ENCODE assay signal across 19 cellular contexts in genomic region chr12:55789171-55789570, GRCh38. TPM values are rescaled to one million over a fixed set of nuclear protein-coding genes. Genes with fewer than 3 reads are reported as not detected.
"Had no signal": no experiment of that assay in that cellular context is flagged by ENCODE, and none has a peak within 500 bp of the region (broad histone marks: within the 10 kb centered on the region; RNA-seq: fewer than 3 reads in every experiment).

No MANE protein-coding gene starts in this region.

- H3K4me3 Mint-ChIP-seq: activated naive CD8-positive, alpha-beta T cell treated with anti-CD3 and anti-CD28 coated beads, Interleukin-2, amount 10 ng/mL, durations not matched to agents 7 days and 5 days; T-helper 1 cell treated with Interleukin-12 subunit alpha and Interleukin-12 subunit beta and Interleukin-4 antibody, amounts not matched to agents 30 μg/mL and 1 μg/mL, for 36 hours had no signal

- DNase-seq: activated CD4-positive, alpha-beta T cell treated with anti-CD3 and anti-CD28 coated beads for 4 hours; activated naive CD4-positive, alpha-beta T cell treated with anti-CD3 and anti-CD28 coated beads, Interleukin-2, amount 50 U/mL, for 16 hours; activated naive CD8-positive, alpha-beta T cell treated with anti-CD3 and anti-CD28 coated beads, Interleukin-2, amount 10 ng/mL, durations not matched to agents 7 days and 5 days; adrenal gland; body of pancreas; Kasumi-1; KBM-7; NCI-H1048; NCI-H146; NCI-H187 treated with DMSO at 0.1 percent for 48 hours; NCI-H2081 treated with DMSO at 0.1 percent for 48 hours; NCI-H446; NCI-H524; SHP77 treated with DMSO at 0.1 percent for 48 hours had no signal

- H3K9me3 Mint-ChIP-seq: activated naive CD8-positive, alpha-beta T cell treated with anti-CD3 and anti-CD28 coated beads, Interleukin-2, amount 10 ng/mL, durations not matched to agents 7 days and 5 days; T-helper 1 cell treated with Interleukin-12 subunit alpha and Interleukin-12 subunit beta and Interleukin-4 antibody, amounts not matched to agents 30 μg/mL and 1 μg/mL, for 36 hours had no signal

- H3K4me3 ChIP-seq: adrenal gland, ascending aorta, body of pancreas had no signal

- ATAC-seq: activated CD4-positive, CD25-positive, alpha-beta regulatory T cell treated with anti-CD3 and anti-CD28 coated beads, Interleukin-2, amount 50 U/mL, for 24 hours; body of pancreas had no signal

- H3K27me3 Mint-ChIP-seq: activated naive CD8-positive, alpha-beta T cell treated with anti-CD3 and anti-CD28 coated beads, Interleukin-2, amount 10 ng/mL, durations not matched to agents 7 days and 5 days had no signal

- H3K4me1 ChIP-seq: adrenal gland, ascending aorta, body of pancreas had no signal

- H3K27ac Mint-ChIP-seq: T-helper 1 cell treated with Interleukin-12 subunit alpha and Interleukin-12 subunit beta and Interleukin-4 antibody, amounts not matched to agents 30 μg/mL and 1 μg/mL, for 36 hours had no signal

- H3K27ac ChIP-seq: adrenal gland, ascending aorta, body of pancreas had no signal

- H3K4me1 Mint-ChIP-seq: activated naive CD8-positive, alpha-beta T cell treated with anti-CD3 and anti-CD28 coated beads, Interleukin-2, amount 10 ng/mL, durations not matched to agents 7 days and 5 days had no signal

- H3K27me3 ChIP-seq: adrenal gland, ascending aorta, body of pancreas had no signal

- H3K9me3 ChIP-seq: adrenal gland, ascending aorta, body of pancreas had no signal

RNA-seq across cellular contexts. Expression of gene MMP19, which starts 53.6 kb away (rescaled TPM):
- total RNA-seq: activated CD8-positive, alpha-beta memory T cell treated with anti-CD3 and anti-CD28 coated beads for 36 hours; SK-MEL-5 had no signal
